In the genomic region with DNA sequence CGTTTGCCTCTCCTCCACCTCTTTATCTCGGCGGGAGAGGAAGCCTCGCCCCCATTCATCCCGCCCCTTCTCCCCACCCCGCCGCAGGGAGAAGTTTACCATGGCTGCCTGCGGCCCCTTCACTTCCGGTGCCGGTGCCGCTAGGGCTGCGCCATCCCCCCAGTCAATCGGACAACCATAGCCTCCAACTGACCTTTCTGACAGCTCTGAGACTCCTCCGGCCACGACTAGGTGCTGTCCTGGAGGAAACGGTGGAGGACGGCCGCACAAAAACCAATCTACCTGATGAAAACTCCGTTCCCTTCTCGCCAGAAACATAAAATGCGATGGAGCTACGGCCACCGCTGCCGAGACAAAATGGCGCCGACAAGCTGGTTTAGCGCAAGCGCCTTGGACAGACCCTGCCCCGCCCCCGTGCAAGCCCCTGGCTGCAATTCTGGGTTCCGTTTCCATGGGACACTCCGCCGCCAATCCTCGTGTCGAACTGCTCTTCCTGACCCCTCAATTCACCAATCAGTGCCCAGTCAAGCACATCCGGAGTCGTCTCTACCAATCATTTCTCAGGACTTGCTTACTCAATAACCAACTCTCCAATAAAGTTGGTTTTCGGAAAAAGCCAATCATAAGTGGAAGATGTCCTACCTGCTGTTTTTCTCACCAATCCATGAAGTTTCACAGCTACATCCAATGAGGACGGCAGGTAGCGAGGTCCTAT, we compare ENCODE assay signal across 1 cellular context.
TF ChIP-seq lines count a peak whose summit lies in the region.

No MANE protein-coding gene starts in this region.

TF ChIP-seq in K562, 482 proteins besides CTCF, POLR2A, EP300 and RAD21 (continued from another document and continues in another):
- peak; percentile 86 for TF ChIP-seq POLR2B (IDR thresholded peaks at IDR 0.05; ENCODE audit: low read depth, partially characterized antibody)
- TF ChIP-seq, protein P1, sequence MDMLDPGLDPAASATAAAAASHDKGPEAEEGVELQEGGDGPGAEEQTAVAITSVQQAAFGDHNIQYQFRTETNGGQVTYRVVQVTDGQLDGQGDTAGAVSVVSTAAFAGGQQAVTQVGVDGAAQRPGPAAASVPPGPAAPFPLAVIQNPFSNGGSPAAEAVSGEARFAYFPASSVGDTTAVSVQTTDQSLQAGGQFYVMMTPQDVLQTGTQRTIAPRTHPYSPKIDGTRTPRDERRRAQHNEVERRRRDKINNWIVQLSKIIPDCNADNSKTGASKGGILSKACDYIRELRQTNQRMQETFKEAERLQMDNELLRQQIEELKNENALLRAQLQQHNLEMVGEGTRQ (CRISPR knock-in tag; IDR thresholded peaks at IDR 0.05) = no peak
- peak; percentile 16; the same call in 1 of the 2 replicates for TF ChIP-seq NCOR1 (IDR thresholded peaks at IDR 0.05)
- TF ChIP-seq, protein P2, sequence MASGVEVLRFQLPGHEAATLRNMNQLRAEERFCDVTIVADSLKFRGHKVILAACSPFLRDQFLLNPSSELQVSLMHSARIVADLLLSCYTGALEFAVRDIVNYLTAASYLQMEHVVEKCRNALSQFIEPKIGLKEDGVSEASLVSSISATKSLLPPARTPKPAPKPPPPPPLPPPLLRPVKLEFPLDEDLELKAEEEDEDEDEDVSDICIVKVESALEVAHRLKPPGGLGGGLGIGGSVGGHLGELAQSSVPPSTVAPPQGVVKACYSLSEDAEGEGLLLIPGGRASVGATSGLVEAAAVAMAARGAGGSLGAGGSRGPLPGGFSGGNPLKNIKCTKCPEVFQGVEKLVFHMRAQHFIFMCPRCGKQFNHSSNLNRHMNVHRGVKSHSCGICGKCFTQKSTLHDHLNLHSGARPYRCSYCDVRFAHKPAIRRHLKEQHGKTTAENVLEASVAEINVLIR (CRISPR knock-in tag; IDR thresholded peaks at IDR 0.05) = peak; percentile 72
- no peak for TF ChIP-seq ZNF75A (CRISPR knock-in tag; IDR thresholded peaks at IDR 0.05)
- no peak for TF ChIP-seq ZNF57 (CRISPR knock-in tag; IDR thresholded peaks at IDR 0.05)
- TF ChIP-seq YBX1 (IDR thresholded peaks at IDR 0.05) = no peak
- peak; percentile 73; the same call in 1 of the 2 replicates for TF ChIP-seq ZNF354B (CRISPR knock-in tag; IDR thresholded peaks at IDR 0.05)
- peak; percentile 99 for TF ChIP-seq ZNF644 (tag; IDR thresholded peaks at IDR 0.05; ENCODE audit: low read depth)
- peak; percentile 18; the same call in 1 of the 2 replicates for TF ChIP-seq MAFK (IDR thresholded peaks at IDR 0.05; ENCODE audit: low read length)
- TF ChIP-seq, protein P3, sequence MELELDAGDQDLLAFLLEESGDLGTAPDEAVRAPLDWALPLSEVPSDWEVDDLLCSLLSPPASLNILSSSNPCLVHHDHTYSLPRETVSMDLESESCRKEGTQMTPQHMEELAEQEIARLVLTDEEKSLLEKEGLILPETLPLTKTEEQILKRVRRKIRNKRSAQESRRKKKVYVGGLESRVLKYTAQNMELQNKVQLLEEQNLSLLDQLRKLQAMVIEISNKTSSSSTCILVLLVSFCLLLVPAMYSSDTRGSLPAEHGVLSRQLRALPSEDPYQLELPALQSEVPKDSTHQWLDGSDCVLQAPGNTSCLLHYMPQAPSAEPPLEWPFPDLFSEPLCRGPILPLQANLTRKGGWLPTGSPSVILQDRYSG (tag; conservative IDR thresholded peaks at IDR 0.05; ENCODE audit: low read depth) = peak; percentile 98
- no peak for TF ChIP-seq CEBPG (CRISPR knock-in tag; IDR thresholded peaks at IDR 0.05)
- TF ChIP-seq CEBPG (tag; conservative IDR thresholded peaks at IDR 0.05 in 1 of 2, IDR thresholded peaks at IDR 0.05 in 1 of 2) = peak in 1 of 2 experiments; percentile 43; a peak in 1 of 4 replicates
- TF ChIP-seq RBM25 (IDR thresholded peaks at IDR 0.05; ENCODE audit: low read depth, low read length, severe bottlenecking) = peak; percentile 94
- TF ChIP-seq PTTG1 (tag; IDR thresholded peaks at IDR 0.05; ENCODE audit: low read depth) = peak; percentile 72
- TF ChIP-seq, protein P4, sequence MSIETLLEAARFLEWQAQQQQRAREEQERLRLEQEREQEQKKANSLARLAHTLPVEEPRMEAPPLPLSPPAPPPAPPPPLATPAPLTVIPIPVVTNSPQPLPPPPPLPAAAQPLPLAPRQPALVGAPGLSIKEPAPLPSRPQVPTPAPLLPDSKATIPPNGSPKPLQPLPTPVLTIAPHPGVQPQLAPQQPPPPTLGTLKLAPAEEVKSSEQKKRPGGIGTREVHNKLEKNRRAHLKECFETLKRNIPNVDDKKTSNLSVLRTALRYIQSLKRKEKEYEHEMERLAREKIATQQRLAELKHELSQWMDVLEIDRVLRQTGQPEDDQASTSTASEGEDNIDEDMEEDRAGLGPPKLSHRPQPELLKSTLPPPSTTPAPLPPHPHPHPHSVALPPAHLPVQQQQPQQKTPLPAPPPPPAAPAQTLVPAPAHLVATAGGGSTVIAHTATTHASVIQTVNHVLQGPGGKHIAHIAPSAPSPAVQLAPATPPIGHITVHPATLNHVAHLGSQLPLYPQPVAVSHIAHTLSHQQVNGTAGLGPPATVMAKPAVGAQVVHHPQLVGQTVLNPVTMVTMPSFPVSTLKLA (conservative IDR thresholded peaks at IDR 0.05) = peak; percentile 51 to 73; a peak in 3 of 4 replicates
- peak; percentile 84; the same call in 1 of the 2 replicates for TF ChIP-seq ZNF165 (CRISPR knock-in tag; IDR thresholded peaks at IDR 0.05; ENCODE audit: borderline replicate concordance)
- no peak for TF ChIP-seq ZNF3 (CRISPR knock-in tag; IDR thresholded peaks at IDR 0.05)
- TF ChIP-seq PTRF (tag; IDR thresholded peaks at IDR 0.05) = peak; percentile 88
- peak; percentile 46; the same call in 1 of the 2 replicates for TF ChIP-seq HCFC1 (IDR thresholded peaks at IDR 0.05; ENCODE audit: low read depth, low read length)
- TF ChIP-seq, protein P5, sequence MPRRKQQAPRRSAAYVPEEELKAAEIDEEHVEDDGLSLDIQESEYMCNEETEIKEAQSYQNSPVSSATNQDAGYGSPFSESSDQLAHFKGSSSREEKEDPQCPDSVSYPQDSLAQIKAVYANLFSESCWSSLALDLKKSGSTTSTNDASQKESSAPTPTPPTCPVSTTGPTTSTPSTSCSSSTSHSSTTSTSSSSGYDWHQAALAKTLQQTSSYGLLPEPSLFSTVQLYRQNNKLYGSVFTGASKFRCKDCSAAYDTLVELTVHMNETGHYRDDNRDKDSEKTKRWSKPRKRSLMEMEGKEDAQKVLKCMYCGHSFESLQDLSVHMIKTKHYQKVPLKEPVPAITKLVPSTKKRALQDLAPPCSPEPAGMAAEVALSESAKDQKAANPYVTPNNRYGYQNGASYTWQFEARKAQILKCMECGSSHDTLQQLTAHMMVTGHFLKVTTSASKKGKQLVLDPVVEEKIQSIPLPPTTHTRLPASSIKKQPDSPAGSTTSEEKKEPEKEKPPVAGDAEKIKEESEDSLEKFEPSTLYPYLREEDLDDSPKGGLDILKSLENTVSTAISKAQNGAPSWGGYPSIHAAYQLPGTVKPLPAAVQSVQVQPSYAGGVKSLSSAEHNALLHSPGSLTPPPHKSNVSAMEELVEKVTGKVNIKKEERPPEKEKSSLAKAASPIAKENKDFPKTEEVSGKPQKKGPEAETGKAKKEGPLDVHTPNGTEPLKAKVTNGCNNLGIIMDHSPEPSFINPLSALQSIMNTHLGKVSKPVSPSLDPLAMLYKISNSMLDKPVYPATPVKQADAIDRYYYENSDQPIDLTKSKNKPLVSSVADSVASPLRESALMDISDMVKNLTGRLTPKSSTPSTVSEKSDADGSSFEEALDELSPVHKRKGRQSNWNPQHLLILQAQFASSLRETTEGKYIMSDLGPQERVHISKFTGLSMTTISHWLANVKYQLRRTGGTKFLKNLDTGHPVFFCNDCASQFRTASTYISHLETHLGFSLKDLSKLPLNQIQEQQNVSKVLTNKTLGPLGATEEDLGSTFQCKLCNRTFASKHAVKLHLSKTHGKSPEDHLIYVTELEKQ (CRISPR knock-in tag; IDR thresholded peaks at IDR 0.05) = peak; percentile 36; the same call in 1 of the 2 replicates
- TF ChIP-seq, protein P6, sequence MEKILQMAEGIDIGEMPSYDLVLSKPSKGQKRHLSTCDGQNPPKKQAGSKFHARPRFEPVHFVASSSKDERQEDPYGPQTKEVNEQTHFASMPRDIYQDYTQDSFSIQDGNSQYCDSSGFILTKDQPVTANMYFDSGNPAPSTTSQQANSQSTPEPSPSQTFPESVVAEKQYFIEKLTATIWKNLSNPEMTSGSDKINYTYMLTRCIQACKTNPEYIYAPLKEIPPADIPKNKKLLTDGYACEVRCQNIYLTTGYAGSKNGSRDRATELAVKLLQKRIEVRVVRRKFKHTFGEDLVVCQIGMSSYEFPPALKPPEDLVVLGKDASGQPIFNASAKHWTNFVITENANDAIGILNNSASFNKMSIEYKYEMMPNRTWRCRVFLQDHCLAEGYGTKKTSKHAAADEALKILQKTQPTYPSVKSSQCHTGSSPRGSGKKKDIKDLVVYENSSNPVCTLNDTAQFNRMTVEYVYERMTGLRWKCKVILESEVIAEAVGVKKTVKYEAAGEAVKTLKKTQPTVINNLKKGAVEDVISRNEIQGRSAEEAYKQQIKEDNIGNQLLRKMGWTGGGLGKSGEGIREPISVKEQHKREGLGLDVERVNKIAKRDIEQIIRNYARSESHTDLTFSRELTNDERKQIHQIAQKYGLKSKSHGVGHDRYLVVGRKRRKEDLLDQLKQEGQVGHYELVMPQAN (IDR thresholded peaks at IDR 0.05; ENCODE audit: borderline replicate concordance) = peak; percentile 55; the same call in 1 of the 2 replicates
- TF ChIP-seq, protein P7, sequence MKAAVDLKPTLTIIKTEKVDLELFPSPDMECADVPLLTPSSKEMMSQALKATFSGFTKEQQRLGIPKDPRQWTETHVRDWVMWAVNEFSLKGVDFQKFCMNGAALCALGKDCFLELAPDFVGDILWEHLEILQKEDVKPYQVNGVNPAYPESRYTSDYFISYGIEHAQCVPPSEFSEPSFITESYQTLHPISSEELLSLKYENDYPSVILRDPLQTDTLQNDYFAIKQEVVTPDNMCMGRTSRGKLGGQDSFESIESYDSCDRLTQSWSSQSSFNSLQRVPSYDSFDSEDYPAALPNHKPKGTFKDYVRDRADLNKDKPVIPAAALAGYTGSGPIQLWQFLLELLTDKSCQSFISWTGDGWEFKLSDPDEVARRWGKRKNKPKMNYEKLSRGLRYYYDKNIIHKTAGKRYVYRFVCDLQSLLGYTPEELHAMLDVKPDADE (conservative IDR thresholded peaks at IDR 0.05; ENCODE audit: control insufficient read depth, low read depth, low read length) = no peak
- TF ChIP-seq DMBX1 (CRISPR knock-in tag; IDR thresholded peaks at IDR 0.05; ENCODE audit: borderline replicate concordance) = peak; percentile 94; the same call in 1 of the 2 replicates
- TF ChIP-seq ASH1L (IDR thresholded peaks at IDR 0.05; ENCODE audit: borderline replicate concordance, low read depth, partially characterized antibody) = peak; percentile 99
- peak; percentile 99 for TF ChIP-seq ZNF584 (CRISPR knock-in tag; IDR thresholded peaks at IDR 0.05; ENCODE audit: low read depth)
- peak; percentile 28; the same call in 1 of the 2 replicates for TF ChIP-seq NFE2L1 (tag; IDR thresholded peaks at IDR 0.05; ENCODE audit: borderline replicate concordance, low read depth)
- TF ChIP-seq, protein P8, sequence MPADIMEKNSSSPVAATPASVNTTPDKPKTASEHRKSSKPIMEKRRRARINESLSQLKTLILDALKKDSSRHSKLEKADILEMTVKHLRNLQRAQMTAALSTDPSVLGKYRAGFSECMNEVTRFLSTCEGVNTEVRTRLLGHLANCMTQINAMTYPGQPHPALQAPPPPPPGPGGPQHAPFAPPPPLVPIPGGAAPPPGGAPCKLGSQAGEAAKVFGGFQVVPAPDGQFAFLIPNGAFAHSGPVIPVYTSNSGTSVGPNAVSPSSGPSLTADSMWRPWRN (IDR thresholded peaks at IDR 0.05; ENCODE audit: low read depth) = no peak
- no peak for TF ChIP-seq NFATC3 (IDR thresholded peaks at IDR 0.05)
- peak; percentile 98 for TF ChIP-seq ZKSCAN8 (CRISPR knock-in tag; IDR thresholded peaks at IDR 0.05)
- peak; percentile 84; the same call in 1 of the 2 replicates for TF ChIP-seq ZNF76 (CRISPR knock-in tag; IDR thresholded peaks at IDR 0.05; ENCODE audit: borderline replicate concordance)
- TF ChIP-seq, protein P9, sequence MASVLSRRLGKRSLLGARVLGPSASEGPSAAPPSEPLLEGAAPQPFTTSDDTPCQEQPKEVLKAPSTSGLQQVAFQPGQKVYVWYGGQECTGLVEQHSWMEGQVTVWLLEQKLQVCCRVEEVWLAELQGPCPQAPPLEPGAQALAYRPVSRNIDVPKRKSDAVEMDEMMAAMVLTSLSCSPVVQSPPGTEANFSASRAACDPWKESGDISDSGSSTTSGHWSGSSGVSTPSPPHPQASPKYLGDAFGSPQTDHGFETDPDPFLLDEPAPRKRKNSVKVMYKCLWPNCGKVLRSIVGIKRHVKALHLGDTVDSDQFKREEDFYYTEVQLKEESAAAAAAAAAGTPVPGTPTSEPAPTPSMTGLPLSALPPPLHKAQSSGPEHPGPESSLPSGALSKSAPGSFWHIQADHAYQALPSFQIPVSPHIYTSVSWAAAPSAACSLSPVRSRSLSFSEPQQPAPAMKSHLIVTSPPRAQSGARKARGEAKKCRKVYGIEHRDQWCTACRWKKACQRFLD (CRISPR knock-in tag; IDR thresholded peaks at IDR 0.05) = peak; percentile 100
- peak; percentile 88 for TF ChIP-seq TEAD2 (tag; IDR thresholded peaks at IDR 0.05)
- TF ChIP-seq, protein P10, sequence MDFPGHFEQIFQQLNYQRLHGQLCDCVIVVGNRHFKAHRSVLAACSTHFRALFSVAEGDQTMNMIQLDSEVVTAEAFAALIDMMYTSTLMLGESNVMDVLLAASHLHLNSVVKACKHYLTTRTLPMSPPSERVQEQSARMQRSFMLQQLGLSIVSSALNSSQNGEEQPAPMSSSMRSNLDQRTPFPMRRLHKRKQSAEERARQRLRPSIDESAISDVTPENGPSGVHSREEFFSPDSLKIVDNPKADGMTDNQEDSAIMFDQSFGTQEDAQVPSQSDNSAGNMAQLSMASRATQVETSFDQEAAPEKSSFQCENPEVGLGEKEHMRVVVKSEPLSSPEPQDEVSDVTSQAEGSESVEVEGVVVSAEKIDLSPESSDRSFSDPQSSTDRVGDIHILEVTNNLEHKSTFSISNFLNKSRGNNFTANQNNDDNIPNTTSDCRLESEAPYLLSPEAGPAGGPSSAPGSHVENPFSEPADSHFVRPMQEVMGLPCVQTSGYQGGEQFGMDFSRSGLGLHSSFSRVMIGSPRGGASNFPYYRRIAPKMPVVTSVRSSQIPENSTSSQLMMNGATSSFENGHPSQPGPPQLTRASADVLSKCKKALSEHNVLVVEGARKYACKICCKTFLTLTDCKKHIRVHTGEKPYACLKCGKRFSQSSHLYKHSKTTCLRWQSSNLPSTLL (IDR thresholded peaks at IDR 0.05) = peak; percentile 34
- TF ChIP-seq ARNT (IDR thresholded peaks at IDR 0.05) = no peak
- TF ChIP-seq ZNF174 (CRISPR knock-in tag; IDR thresholded peaks at IDR 0.05) = no peak
- no peak for TF ChIP-seq ZNF316 (IDR thresholded peaks at IDR 0.05)
- TF ChIP-seq, protein P11, sequence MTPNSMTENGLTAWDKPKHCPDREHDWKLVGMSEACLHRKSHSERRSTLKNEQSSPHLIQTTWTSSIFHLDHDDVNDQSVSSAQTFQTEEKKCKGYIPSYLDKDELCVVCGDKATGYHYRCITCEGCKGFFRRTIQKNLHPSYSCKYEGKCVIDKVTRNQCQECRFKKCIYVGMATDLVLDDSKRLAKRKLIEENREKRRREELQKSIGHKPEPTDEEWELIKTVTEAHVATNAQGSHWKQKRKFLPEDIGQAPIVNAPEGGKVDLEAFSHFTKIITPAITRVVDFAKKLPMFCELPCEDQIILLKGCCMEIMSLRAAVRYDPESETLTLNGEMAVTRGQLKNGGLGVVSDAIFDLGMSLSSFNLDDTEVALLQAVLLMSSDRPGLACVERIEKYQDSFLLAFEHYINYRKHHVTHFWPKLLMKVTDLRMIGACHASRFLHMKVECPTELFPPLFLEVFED (CRISPR knock-in tag; conservative IDR thresholded peaks at IDR 0.05) = peak; percentile 89
